1 cellular context compared by ENCODE assay signal in the genomic region with DNA sequence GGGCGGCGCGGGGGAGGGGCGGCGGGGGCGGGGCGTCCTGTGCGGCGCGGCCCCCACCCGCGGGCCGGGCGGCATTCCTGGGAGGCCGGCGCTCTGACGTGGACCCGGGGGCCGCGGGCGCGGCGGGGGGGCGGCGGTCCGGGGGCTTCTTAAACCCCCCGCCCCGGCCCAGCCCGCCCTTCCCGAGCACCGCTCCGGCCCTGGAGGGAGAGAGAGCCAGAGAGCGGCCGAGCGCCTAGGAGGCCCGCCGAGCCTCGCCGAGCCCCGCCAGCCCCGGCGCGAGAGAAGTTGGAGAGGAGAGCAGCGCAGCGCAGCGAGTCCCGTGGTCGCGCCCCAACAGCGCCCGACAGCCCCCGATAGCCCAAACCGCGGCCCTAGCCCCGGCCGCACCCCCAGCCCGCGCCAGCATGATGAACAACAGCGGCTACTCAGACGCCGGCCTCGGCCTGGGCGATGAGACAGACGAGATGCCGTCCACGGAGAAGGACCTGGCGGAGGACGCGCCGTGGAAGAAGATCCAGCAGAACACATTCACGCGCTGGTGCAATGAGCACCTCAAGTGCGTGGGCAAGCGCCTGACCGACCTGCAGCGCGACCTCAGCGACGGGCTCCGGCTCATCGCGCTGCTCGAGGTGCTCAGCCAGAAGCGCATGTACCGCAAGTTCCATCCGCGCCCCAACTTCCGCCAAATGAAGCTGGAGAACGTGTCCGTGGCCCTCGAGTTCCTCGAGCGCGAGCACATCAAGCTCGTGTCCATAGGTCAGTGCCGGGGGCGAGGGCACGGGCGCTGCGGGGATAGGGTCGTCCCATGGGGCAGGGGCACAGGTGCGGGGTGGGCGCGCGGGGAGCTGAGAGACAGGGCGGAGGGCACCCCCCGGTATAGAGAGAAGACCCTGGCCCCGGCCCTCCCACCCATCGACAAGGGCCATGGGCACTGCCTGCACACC.
TF ChIP-seq lines count a peak whose summit lies in the region.

A gene with protein sequence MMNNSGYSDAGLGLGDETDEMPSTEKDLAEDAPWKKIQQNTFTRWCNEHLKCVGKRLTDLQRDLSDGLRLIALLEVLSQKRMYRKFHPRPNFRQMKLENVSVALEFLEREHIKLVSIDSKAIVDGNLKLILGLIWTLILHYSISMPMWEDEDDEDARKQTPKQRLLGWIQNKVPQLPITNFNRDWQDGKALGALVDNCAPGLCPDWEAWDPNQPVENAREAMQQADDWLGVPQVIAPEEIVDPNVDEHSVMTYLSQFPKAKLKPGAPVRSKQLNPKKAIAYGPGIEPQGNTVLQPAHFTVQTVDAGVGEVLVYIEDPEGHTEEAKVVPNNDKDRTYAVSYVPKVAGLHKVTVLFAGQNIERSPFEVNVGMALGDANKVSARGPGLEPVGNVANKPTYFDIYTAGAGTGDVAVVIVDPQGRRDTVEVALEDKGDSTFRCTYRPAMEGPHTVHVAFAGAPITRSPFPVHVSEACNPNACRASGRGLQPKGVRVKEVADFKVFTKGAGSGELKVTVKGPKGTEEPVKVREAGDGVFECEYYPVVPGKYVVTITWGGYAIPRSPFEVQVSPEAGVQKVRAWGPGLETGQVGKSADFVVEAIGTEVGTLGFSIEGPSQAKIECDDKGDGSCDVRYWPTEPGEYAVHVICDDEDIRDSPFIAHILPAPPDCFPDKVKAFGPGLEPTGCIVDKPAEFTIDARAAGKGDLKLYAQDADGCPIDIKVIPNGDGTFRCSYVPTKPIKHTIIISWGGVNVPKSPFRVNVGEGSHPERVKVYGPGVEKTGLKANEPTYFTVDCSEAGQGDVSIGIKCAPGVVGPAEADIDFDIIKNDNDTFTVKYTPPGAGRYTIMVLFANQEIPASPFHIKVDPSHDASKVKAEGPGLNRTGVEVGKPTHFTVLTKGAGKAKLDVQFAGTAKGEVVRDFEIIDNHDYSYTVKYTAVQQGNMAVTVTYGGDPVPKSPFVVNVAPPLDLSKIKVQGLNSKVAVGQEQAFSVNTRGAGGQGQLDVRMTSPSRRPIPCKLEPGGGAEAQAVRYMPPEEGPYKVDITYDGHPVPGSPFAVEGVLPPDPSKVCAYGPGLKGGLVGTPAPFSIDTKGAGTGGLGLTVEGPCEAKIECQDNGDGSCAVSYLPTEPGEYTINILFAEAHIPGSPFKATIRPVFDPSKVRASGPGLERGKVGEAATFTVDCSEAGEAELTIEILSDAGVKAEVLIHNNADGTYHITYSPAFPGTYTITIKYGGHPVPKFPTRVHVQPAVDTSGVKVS (N-terminal part only) (plus strand): TSS at position 176 of the 947 bp plus-strand sequence. CDS start 232 bp downstream, at position 408.

TF ChIP-seq in A549, 52 proteins besides CTCF, POLR2A, EP300 and RAD21 (continued from another document):
- no peak for TF ChIP-seq NR3C1 (IDR thresholded peaks at IDR 0.05)
- no peak for TF ChIP-seq KDM1A (IDR thresholded peaks at IDR 0.05; ENCODE audit: low read depth)
- TF ChIP-seq FOXS1 (CRISPR knock-in tag; IDR thresholded peaks at IDR 0.05), result no peak
- TF ChIP-seq, protein P1, sequence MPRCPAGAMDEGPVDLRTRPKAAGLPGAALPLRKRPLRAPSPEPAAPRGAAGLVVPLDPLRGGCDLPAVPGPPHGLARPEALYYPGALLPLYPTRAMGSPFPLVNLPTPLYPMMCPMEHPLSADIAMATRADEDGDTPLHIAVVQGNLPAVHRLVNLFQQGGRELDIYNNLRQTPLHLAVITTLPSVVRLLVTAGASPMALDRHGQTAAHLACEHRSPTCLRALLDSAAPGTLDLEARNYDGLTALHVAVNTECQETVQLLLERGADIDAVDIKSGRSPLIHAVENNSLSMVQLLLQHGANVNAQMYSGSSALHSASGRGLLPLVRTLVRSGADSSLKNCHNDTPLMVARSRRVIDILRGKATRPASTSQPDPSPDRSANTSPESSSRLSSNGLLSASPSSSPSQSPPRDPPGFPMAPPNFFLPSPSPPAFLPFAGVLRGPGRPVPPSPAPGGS (IDR thresholded peaks at IDR 0.05), result no peak
- TF ChIP-seq, protein P2, sequence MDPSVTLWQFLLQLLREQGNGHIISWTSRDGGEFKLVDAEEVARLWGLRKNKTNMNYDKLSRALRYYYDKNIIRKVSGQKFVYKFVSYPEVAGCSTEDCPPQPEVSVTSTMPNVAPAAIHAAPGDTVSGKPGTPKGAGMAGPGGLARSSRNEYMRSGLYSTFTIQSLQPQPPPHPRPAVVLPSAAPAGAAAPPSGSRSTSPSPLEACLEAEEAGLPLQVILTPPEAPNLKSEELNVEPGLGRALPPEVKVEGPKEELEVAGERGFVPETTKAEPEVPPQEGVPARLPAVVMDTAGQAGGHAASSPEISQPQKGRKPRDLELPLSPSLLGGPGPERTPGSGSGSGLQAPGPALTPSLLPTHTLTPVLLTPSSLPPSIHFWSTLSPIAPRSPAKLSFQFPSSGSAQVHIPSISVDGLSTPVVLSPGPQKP (IDR thresholded peaks at IDR 0.05; ENCODE audit: low read depth, low read length), result no peak
- no peak for TF ChIP-seq RCOR1 (IDR thresholded peaks at IDR 0.05; ENCODE audit: low read depth, low read length)
- TF ChIP-seq ESRRA (IDR thresholded peaks at IDR 0.05; ENCODE audit: borderline replicate concordance, low read length), result no peak
- TF ChIP-seq, protein P3, sequence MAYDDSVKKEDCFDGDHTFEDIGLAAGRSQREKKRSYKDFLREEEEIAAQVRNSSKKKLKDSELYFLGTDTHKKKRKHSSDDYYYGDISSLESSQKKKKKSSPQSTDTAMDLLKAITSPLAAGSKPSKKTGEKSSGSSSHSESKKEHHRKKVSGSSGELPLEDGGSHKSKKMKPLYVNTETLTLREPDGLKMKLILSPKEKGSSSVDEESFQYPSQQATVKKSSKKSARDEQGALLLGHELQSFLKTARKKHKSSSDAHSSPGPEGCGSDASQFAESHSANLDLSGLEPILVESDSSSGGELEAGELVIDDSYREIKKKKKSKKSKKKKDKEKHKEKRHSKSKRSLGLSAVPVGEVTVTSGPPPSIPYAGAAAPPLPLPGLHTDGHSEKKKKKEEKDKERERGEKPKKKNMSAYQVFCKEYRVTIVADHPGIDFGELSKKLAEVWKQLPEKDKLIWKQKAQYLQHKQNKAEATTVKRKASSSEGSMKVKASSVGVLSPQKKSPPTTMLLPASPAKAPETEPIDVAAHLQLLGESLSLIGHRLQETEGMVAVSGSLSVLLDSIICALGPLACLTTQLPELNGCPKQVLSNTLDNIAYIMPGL (CRISPR knock-in tag; IDR thresholded peaks at IDR 0.05; ENCODE audit: borderline replicate concordance), result no peak
- TF ChIP-seq, protein P4, sequence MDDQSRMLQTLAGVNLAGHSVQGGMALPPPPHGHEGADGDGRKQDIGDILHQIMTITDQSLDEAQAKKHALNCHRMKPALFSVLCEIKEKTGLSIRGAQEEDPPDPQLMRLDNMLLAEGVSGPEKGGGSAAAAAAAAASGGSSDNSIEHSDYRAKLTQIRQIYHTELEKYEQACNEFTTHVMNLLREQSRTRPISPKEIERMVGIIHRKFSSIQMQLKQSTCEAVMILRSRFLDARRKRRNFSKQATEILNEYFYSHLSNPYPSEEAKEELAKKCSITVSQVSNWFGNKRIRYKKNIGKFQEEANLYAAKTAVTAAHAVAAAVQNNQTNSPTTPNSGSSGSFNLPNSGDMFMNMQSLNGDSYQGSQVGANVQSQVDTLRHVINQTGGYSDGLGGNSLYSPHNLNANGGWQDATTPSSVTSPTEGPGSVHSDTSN (IDR thresholded peaks at IDR 0.05), result no peak
- TF ChIP-seq MAZ (IDR thresholded peaks at IDR 0.05; ENCODE audit: borderline replicate concordance, low read depth, low read length), result no peak
- TF ChIP-seq FOSL2 (IDR thresholded peaks at IDR 0.05), result no peak
- TF ChIP-seq FOSL2 (CRISPR knock-in tag; IDR thresholded peaks at IDR 0.05), result no peak
